Comparison of ENCODE assay signal across 20 cellular contexts in genomic region chr9:122445155-122445749, GRCh38. TPM values are rescaled to one million over a fixed set of nuclear protein-coding genes. Genes with fewer than 3 reads are reported as not detected.
DNase-seq lines count a peak whose midpoint lies in the region; ATAC-seq and TF ChIP-seq lines count a peak whose summit lies in the region.
"Had no signal": no experiment of that assay in that cellular context is flagged by ENCODE, and none has a peak within 500 bp of the region (broad histone marks: within the 10 kb centered on the region; RNA-seq: fewer than 3 reads in every experiment).

No MANE protein-coding gene starts in this region.

- intact Hi-C loops in gastrocnemius medialis (cut with DNase I; ENCODE audit: low total_unique reads): no loop called here

- H3K9me3 ChIP-seq in AG04450 (ENCODE audit: control insufficient read depth, insufficient read depth, low read length): peaks cover 3% of the 10 kb centered on the region; the same call in 1 of the 2 replicates
- no peaks in the 10 kb centered on the region for H3K9me3 ChIP-seq in gastrocnemius medialis

- peak; percentile 97 for DNase-seq in AG04450 (ENCODE audit: low read depth, low spot score)
- peak; percentile 51 for DNase-seq in HS-27A (ENCODE audit: low read depth)
- DNase-seq in astrocyte of the cerebellum (ENCODE audit: low read depth): peak; percentile 31
- peak; percentile 92 to 95 for DNase-seq in foreskin fibroblast
- DNase-seq in gastrocnemius medialis: no peak
- DNase-seq in DMS53 (lab: John Stamatoyannopoulos, UW): no peak
- DNase-seq in endothelial cell (ENCODE audit: low spot score): no peak
- DNase-seq: activated CD4-positive, alpha-beta T cell treated with anti-CD3 and anti-CD28 coated beads for 1 hour; activated CD8-positive, alpha-beta memory T cell treated with anti-CD3 and anti-CD28 coated beads, Interleukin-2, amount 50 U/mL, for 4 hours; activated naive CD4-positive, alpha-beta T cell treated with anti-CD3 and anti-CD28 coated beads, Interleukin-2, amount 10 ng/mL, durations not matched to agents 7 days and 5 days; caudate nucleus; hippocampal formation; left cardiac atrium; NCI-H1105; NCI-H2227 treated with DMSO at 0.1 percent for 48 hours; SHP77; stimulated activated naive CD4-positive, alpha-beta T cell had no signal

- no peaks in the 10 kb centered on the region for H3K36me3 Mint-ChIP-seq in endothelial cell (ENCODE audit: low read depth, unreplicated experiment)
- H3K36me3 Mint-ChIP-seq: activated naive CD4-positive, alpha-beta T cell treated with anti-CD3 and anti-CD28 coated beads, Interleukin-2, amount 10 ng/mL, durations not matched to agents 7 days and 5 days had no signal

- TF ChIP-seq CTCF in AG04450 (IDR thresholded peaks at IDR 0.05; ENCODE audit: low read depth, low read length) (peak; percentile 20; the same call in 1 of the 2 replicates), astrocyte of the cerebellum (IDR thresholded peaks at IDR 0.05; ENCODE audit: low read depth, low read length, missing control alignments) (no peak), foreskin fibroblast (IDR thresholded peaks at IDR 0.05; ENCODE audit: low read depth, low read length) (no peak), gastrocnemius medialis (IDR thresholded peaks at IDR 0.05 in 4 of 5, conservative IDR thresholded peaks at IDR 0.05 in 1 of 5) (no peak), endothelial cell (IDR thresholded peaks at IDR 0.05; ENCODE audit: unreplicated experiment) (no peak)

- H3K27me3 ChIP-seq in AG04450 (ENCODE audit: control insufficient read depth, insufficient read depth, low read length) (no peaks in the 10 kb centered on the region), gastrocnemius medialis (no peaks in the 10 kb centered on the region)

- H3K4me3 Mint-ChIP-seq in endothelial cell (ENCODE audit: unreplicated experiment): no peak overlapping the region
- H3K4me3 Mint-ChIP-seq: activated naive CD4-positive, alpha-beta T cell treated with anti-CD3 and anti-CD28 coated beads, Interleukin-2, amount 10 ng/mL, durations not matched to agents 7 days and 5 days had no signal

- CTCF ChIA-PET in AG04450 (lab: Charles Lee): interaction anchor here (1.0 to 2.3 kb wide), 4 partner anchors 9 to 347 kb away, joined by 3 to 9 read pairs (median 4); no protein-coding TSS in a partner anchor

- POLR2A ChIA-PET in AG04450 (lab: Yijun Ruan, JAX): interaction anchor here (0.6 to 1.3 kb wide), 5 partner anchors 70 to 460 kb away, joined by 3 to 4 read pairs (median 3); partner anchors contain the start of genes PTGS1 and RC3H2

- TF ChIP-seq POLR2A in gastrocnemius medialis (IDR thresholded peaks at IDR 0.05): no peak

- H3K27ac Mint-ChIP-seq in endothelial cell (ENCODE audit: unreplicated experiment): no peak overlapping the region
- H3K27ac Mint-ChIP-seq: activated naive CD4-positive, alpha-beta T cell treated with anti-CD3 and anti-CD28 coated beads, Interleukin-2, amount 10 ng/mL, durations not matched to agents 7 days and 5 days had no signal

- peaks cover 2% of the 10 kb centered on the region for H3K27me3 Mint-ChIP-seq in endothelial cell (ENCODE audit: unreplicated experiment)

- ATAC-seq in HG03342 (IDR thresholded peaks at IDR 0.05; ENCODE audit: unreplicated experiment) (no peak), gastrocnemius medialis (no peak)

- in situ Hi-C loops in astrocyte of the cerebellum (cut with HindIII; ENCODE audit: low sequenced_read_pairs): no loop called here
- in situ Hi-C loops in gastrocnemius medialis (cut with MboI; ENCODE audit: low sequenced_read_pairs in 4 of 4): no loop called here

- H3K4me3 ChIP-seq in AG04450 (ENCODE audit: low read depth, low read length) (no peak overlapping the region), astrocyte of the cerebellum (ENCODE audit: low read depth, low read length) (no peak overlapping the region), foreskin fibroblast (ENCODE audit: low read depth in 1 of 2, low read length in 2 of 2) (no peak overlapping the region), gastrocnemius medialis (no peak overlapping the region)

- H3K4me1 Mint-ChIP-seq in endothelial cell (ENCODE audit: unreplicated experiment): no peaks in the 10 kb centered on the region
- H3K4me1 Mint-ChIP-seq: activated naive CD4-positive, alpha-beta T cell treated with anti-CD3 and anti-CD28 coated beads, Interleukin-2, amount 10 ng/mL, durations not matched to agents 7 days and 5 days had no signal

- H3K27ac ChIP-seq in AG04450 (ENCODE audit: low read depth, low read length) (peak overlapping the region; percentile 86), gastrocnemius medialis (no peak overlapping the region)
- H3K27ac ChIP-seq: parathyroid adenoma had no signal

- no peaks in the 10 kb centered on the region for H3K36me3 ChIP-seq in gastrocnemius medialis

- peaks cover 6% of the 10 kb centered on the region for H3K9me3 Mint-ChIP-seq in endothelial cell (ENCODE audit: unreplicated experiment)
- H3K9me3 Mint-ChIP-seq: activated naive CD4-positive, alpha-beta T cell treated with anti-CD3 and anti-CD28 coated beads, Interleukin-2, amount 10 ng/mL, durations not matched to agents 7 days and 5 days had no signal

- H3K4me1 ChIP-seq in gastrocnemius medialis: no peaks in the 10 kb centered on the region
- H3K4me1 ChIP-seq: parathyroid adenoma had no signal

RNA-seq across cellular contexts. Expression of gene OR1J1, which starts 32.5 kb away (rescaled TPM):
- polyA plus RNA-seq in AG04450 (2011; rRNA removed): not detected in 2 replicates
- not detected in 2 replicates for polyA minus RNA-seq in AG04450 (2011; rRNA and poly(A)+ RNA removed)
- total RNA-seq in gastrocnemius medialis (not detected), endothelial cell (ENCODE audit: unreplicated experiment) (not detected)
- total RNA-seq: left cardiac atrium, urinary bladder had no signal
- polyA plus RNA-seq: urinary bladder had no signal

Comparison
In these comparisons a context has a peak if more than half of its experiments do, and no peak if none do; other contexts are left out.
1. DNase-seq: peak in AG04450 (single experiment), HS-27A (single experiment), astrocyte of the cerebellum (single experiment) and foreskin fibroblast (2 of 2); none in gastrocnemius medialis (0 of 2), DMS53 (single experiment) and endothelial cell (single experiment).